23 cellular contexts compared by ENCODE assay signal in genomic region chr3:136621628-136622027, GRCh38.
A peak's percentile ranks its signal among the peaks of the same experiment; 100 is the strongest.
DNase-seq lines count a peak whose midpoint lies in the region; ATAC-seq and TF ChIP-seq lines count a peak whose summit lies in the region.
"Had no signal": no experiment of that assay in that cellular context is flagged by ENCODE, and none has a peak within 500 bp of the region (broad histone marks: within the 10 kb centered on the region; RNA-seq: fewer than 3 reads in every experiment).

No MANE protein-coding gene starts in this region.

- H3K36me3 ChIP-seq in SK-N-MC (ENCODE audit: insufficient read depth, low read length) = peaks cover 8% of the 10 kb centered on the region
- H3K36me3 ChIP-seq: prostate gland, SJSA1, uterus had no signal

- H3K4me1 Mint-ChIP-seq in naive thymus-derived CD8-positive, alpha-beta T cell = peaks cover 6 to 31% (median 25%) of the 10 kb centered on the region in 4 donors
- H3K4me1 Mint-ChIP-seq: nephron progenitor cell had no signal

- no peaks in the 10 kb centered on the region for H3K9me3 ChIP-seq in SK-N-MC (ENCODE audit: low read depth, low read length)
- H3K9me3 ChIP-seq: ascending aorta, prostate gland, SJSA1, uterus had no signal

- POLR2A ChIA-PET in naive thymus-derived CD8-positive, alpha-beta T cell (lab: Charles Lee) = no interaction called here

- H3K4me3 ChIP-seq in SK-N-MC (no peak overlapping the region), fibroblast of mammary gland (ENCODE audit: control insufficient read depth, low read depth, low read length) (no peak overlapping the region)
- H3K4me3 ChIP-seq: ascending aorta, prostate gland, SJSA1, uterus had no signal

- H3K27ac Mint-ChIP-seq in naive thymus-derived CD8-positive, alpha-beta T cell = no peak overlapping the region
- H3K27ac Mint-ChIP-seq: activated B cell treated with CpG ODN at 0.5 μM for 24 hours; activated CD8-positive, alpha-beta T cell treated with anti-CD3 and anti-CD28 coated beads for 36 hours; activated naive CD4-positive, alpha-beta T cell treated with anti-CD3 and anti-CD28 coated beads, Interleukin-2, amount 10 ng/mL, durations not matched to agents 7 days and 5 days; nephron progenitor cell had no signal

- no peaks in the 10 kb centered on the region for H3K27me3 Mint-ChIP-seq in naive thymus-derived CD8-positive, alpha-beta T cell
- H3K27me3 Mint-ChIP-seq: activated B cell treated with CpG ODN at 0.5 μM for 24 hours; activated CD8-positive, alpha-beta T cell treated with anti-CD3 and anti-CD28 coated beads for 36 hours; activated naive CD4-positive, alpha-beta T cell treated with anti-CD3 and anti-CD28 coated beads, Interleukin-2, amount 10 ng/mL, durations not matched to agents 7 days and 5 days; CD4-positive, alpha-beta memory T cell had no signal

- no peaks in the 10 kb centered on the region for H3K9me3 Mint-ChIP-seq in naive thymus-derived CD8-positive, alpha-beta T cell
- H3K9me3 Mint-ChIP-seq: activated B cell treated with CpG ODN at 0.5 μM for 24 hours; activated CD8-positive, alpha-beta T cell treated with anti-CD3 and anti-CD28 coated beads for 36 hours; activated naive CD4-positive, alpha-beta T cell treated with anti-CD3 and anti-CD28 coated beads, Interleukin-2, amount 10 ng/mL, durations not matched to agents 7 days and 5 days; activated T-cell treated with anti-CD3 and anti-CD28 coated beads, Interleukin-2, amount 50 U/mL, for 4 hours; CD4-positive, alpha-beta memory T cell; nephron progenitor cell had no signal

- H3K9ac ChIP-seq in SK-N-MC (ENCODE audit: insufficient read length) = no peak overlapping the region
- H3K9ac ChIP-seq: KMS-11 had no signal

- TF ChIP-seq CTCF in fibroblast of mammary gland (conservative IDR thresholded peaks at IDR 0.05; ENCODE audit: control insufficient read depth, insufficient read depth, low read depth, low read length) = no peak

- H3K4me3 Mint-ChIP-seq in naive thymus-derived CD8-positive, alpha-beta T cell = no peak overlapping the region
- H3K4me3 Mint-ChIP-seq: activated B cell treated with CpG ODN at 0.5 μM for 24 hours; activated CD8-positive, alpha-beta T cell treated with anti-CD3 and anti-CD28 coated beads for 36 hours; activated naive CD4-positive, alpha-beta T cell treated with anti-CD3 and anti-CD28 coated beads, Interleukin-2, amount 10 ng/mL, durations not matched to agents 7 days and 5 days; activated T-cell treated with anti-CD3 and anti-CD28 coated beads, Interleukin-2, amount 50 U/mL, for 4 hours; CD4-positive, alpha-beta memory T cell; nephron progenitor cell had no signal

- peak; percentile 52 for DNase-seq in SIG-M5 treated with dmso at 0.1 percent for 504 hours (lab: John Stamatoyannopoulos, UW; ENCODE audit: unreplicated experiment)
- DNase-seq in SIG-M5 (lab: John Stamatoyannopoulos, UW) = no peak
- no peak for DNase-seq in SK-N-MC (ENCODE audit: low read depth, low spot score)
- DNase-seq in fibroblast of mammary gland (ENCODE audit: low read depth) = peak; percentile 75
- peak; percentile 22 for DNase-seq in stromal cell of bone marrow (ENCODE audit: low read depth)
- no peak for DNase-seq in naive thymus-derived CD8-positive, alpha-beta T cell
- DNase-seq: activated B cell treated with CpG ODN at 0.5 μM for 24 hours; activated CD8-positive, alpha-beta T cell treated with anti-CD3 and anti-CD28 coated beads for 36 hours; activated naive CD4-positive, alpha-beta T cell treated with anti-CD3 and anti-CD28 coated beads, Interleukin-2, amount 10 ng/mL, durations not matched to agents 7 days and 5 days; activated T-cell treated with anti-CD3 and anti-CD28 coated beads, Interleukin-2, amount 50 U/mL, for 4 hours; CD4-positive, alpha-beta memory T cell; NCI-H1417; NCI-H524 treated with DMSO at 0.1 percent for 48 hours; nephron progenitor cell; small intestine; substantia nigra; uterus had no signal

- ATAC-seq in naive thymus-derived CD8-positive, alpha-beta T cell = no peak
- ATAC-seq in HG02884 (IDR thresholded peaks at IDR 0.05; ENCODE audit: unreplicated experiment) = no peak
- no peak for ATAC-seq in GM18870 (IDR thresholded peaks at IDR 0.05; ENCODE audit: unreplicated experiment)
- ATAC-seq: activated CD8-positive, alpha-beta T cell treated with anti-CD3 and anti-CD28 coated beads for 36 hours; activated T-cell treated with anti-CD3 and anti-CD28 coated beads, Interleukin-2, amount 50 U/mL, for 4 hours had no signal

- H3K36me3 Mint-ChIP-seq in naive thymus-derived CD8-positive, alpha-beta T cell = peaks cover 4 to 56% (median 17%) of the 10 kb centered on the region in 3 donors

- H3K27ac ChIP-seq in SK-N-MC = 0 out of 2 replicates have a peak overlapping the region, but pooled peaks have one; percentile 1
- H3K27ac ChIP-seq: ascending aorta, KMS-11, prostate gland, SJSA1, uterus had no signal

Comparison
In these comparisons a context has a peak if more than half of its experiments do, and no peak if none do; other contexts are left out.
1. DNase-seq: peak in SIG-M5 treated with dmso at 0.1 percent for 504 hours (single experiment), fibroblast of mammary gland (single experiment) and stromal cell of bone marrow (single experiment); none in SIG-M5 (single experiment), SK-N-MC (single experiment) and naive thymus-derived CD8-positive, alpha-beta T cell (0 of 10).